ENCODE assay signal across 22 cellular contexts in genomic region chr6:72283571-72283970, GRCh38.
"Had no signal": no experiment of that assay in that cellular context is flagged by ENCODE, and none has a peak within 500 bp of the region (broad histone marks: within the 10 kb centered on the region; RNA-seq: fewer than 3 reads in every experiment).

No MANE protein-coding gene starts in this region.

- H3K9me3 ChIP-seq: esophagus muscularis mucosa, gastroesophageal sphincter, heart left ventricle, neutrophil, right lobe of liver, suprapubic skin, transverse colon, upper lobe of right lung, uterus had no signal

- H3K4me3 ChIP-seq: esophagus muscularis mucosa, gastroesophageal sphincter, heart left ventricle, hepatocyte, lung, right lobe of liver, suprapubic skin, transverse colon, upper lobe of right lung, uterus had no signal

- DNase-seq: dermis blood vessel endothelial cell; effector memory CD4-positive, alpha-beta T cell; foreskin keratinocyte; heart left ventricle; kidney; right lobe of liver; small intestine; stimulated activated CD4-positive, alpha-beta T cell treated with anti-CD3 and anti-CD28 coated beads, Interleukin-15, amount 100 ng/mL, for 24 hours; stimulated activated CD4-positive, alpha-beta T cell treated with anti-CD3 and anti-CD28 coated beads, Interleukin-2, amount 100 ng/mL, for 48 hours; stimulated activated naive B cell treated with anti-CD40 and anti-IgM and Interleukin-4, amounts not matched to agents 10 μg/mL and 1 μg/mL and 100 μg/mL, for 72 hours; stimulated activated naive CD8-positive, alpha-beta T cell treated with anti-CD3 and anti-CD28 coated beads, Interleukin-15, amount 100 ng/mL, for 72 hours; transverse colon; upper lobe of right lung; uterus had no signal

- FAIRE-seq: endothelial cell of umbilical vein, kidney, small intestine had no signal

- H3K36me3 ChIP-seq: esophagus muscularis mucosa, gastroesophageal sphincter, heart left ventricle, neutrophil, right lobe of liver, suprapubic skin, transverse colon, upper lobe of right lung, uterus had no signal

- H3K4me1 ChIP-seq: esophagus muscularis mucosa, foreskin keratinocyte, gastroesophageal sphincter, heart left ventricle, parathyroid adenoma, right lobe of liver, suprapubic skin, transverse colon, upper lobe of right lung, uterus had no signal

- H3K27me3 ChIP-seq: esophagus muscularis mucosa, gastroesophageal sphincter, heart left ventricle, hepatocyte, neutrophil, right lobe of liver, suprapubic skin, transverse colon, upper lobe of right lung had no signal

- H3K27ac ChIP-seq: esophagus muscularis mucosa, foreskin keratinocyte, gastroesophageal sphincter, heart left ventricle, hepatocyte, neutrophil, parathyroid adenoma, right lobe of liver, suprapubic skin, transverse colon, upper lobe of right lung, uterus had no signal
